23 cellular contexts compared by ENCODE assay signal in the genomic region with DNA sequence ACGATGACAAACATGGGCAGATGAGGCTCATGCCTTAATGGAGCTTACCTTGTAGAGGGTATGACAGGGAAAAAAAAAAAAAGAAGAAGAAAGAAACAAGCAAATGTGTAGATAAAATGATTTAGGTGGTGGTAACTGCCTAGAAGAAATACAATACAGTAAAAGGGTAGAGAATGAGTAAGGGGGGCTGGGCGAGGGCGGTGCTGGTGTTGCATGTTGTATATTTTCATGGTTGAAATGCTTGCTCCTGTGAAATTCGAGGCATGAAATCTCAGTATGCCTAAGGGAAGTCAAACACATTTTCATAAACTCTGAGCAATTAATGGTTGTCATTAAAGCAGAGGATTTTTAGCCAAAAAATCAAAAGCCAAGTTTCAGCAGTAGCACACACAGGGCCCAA.
"Had no signal": no experiment of that assay in that cellular context is flagged by ENCODE, and none has a peak within 500 bp of the region (broad histone marks: within the 10 kb centered on the region; RNA-seq: fewer than 3 reads in every experiment).

No MANE protein-coding gene starts in this region.

- H3K9me3 Mint-ChIP-seq: dendritic cell treated with granulocyte-macrophage colony-stimulating factor and Interleukin-4, amounts not matched to agents 40 ng/mL and 50 ng/mL, for 4 days; endodermal cell; naive thymus-derived CD8-positive, alpha-beta T cell; nephron progenitor cell; stimulated activated naive B cell treated with anti-CD40 and anti-IgM and Interleukin-4, amounts not matched to agents 10 μg/mL and 1 μg/mL and 100 μg/mL, for 72 hours; stimulated activated naive CD8-positive, alpha-beta T cell treated with anti-CD3 and anti-CD28 coated beads, Interleukin-15, Interleukin-2, amounts not matched to agents 100 ng/mL and 50 ng/mL, for 24 hours had no signal

- H3K36me3 ChIP-seq: gastrocnemius medialis, left lung, prostate gland, spleen, thoracic aorta, tibial nerve, vagina had no signal

- FAIRE-seq: islet of Langerhans had no signal

- H3K36me3 Mint-ChIP-seq: naive thymus-derived CD8-positive, alpha-beta T cell; stimulated activated naive B cell treated with anti-CD40 and anti-IgM and Interleukin-4, amounts not matched to agents 10 μg/mL and 1 μg/mL and 100 μg/mL, for 72 hours had no signal

- ATAC-seq: gastrocnemius medialis; left lung; naive thymus-derived CD8-positive, alpha-beta T cell; right cardiac atrium; stimulated activated naive B cell treated with anti-CD40 and anti-IgM and Interleukin-4, amounts not matched to agents 10 μg/mL and 1 μg/mL and 100 μg/mL, for 72 hours had no signal

- H3K4me3 Mint-ChIP-seq: dendritic cell treated with granulocyte-macrophage colony-stimulating factor and Interleukin-4, amounts not matched to agents 40 ng/mL and 50 ng/mL, for 4 days; endodermal cell; naive thymus-derived CD8-positive, alpha-beta T cell; nephron progenitor cell; stimulated activated naive B cell treated with anti-CD40 and anti-IgM and Interleukin-4, amounts not matched to agents 10 μg/mL and 1 μg/mL and 100 μg/mL, for 72 hours; stimulated activated naive CD8-positive, alpha-beta T cell treated with anti-CD3 and anti-CD28 coated beads, Interleukin-15, Interleukin-2, amounts not matched to agents 100 ng/mL and 50 ng/mL, for 24 hours had no signal

- DNase-seq: effector CD8-positive, alpha-beta T cell; endodermal cell; foreskin fibroblast; gastrocnemius medialis; head of caudate nucleus; left lung; mesenchymal stem cell; midbrain; naive thymus-derived CD8-positive, alpha-beta T cell; nephron progenitor cell; nucleus accumbens; right cardiac atrium; spleen; stimulated activated naive B cell treated with anti-CD40 and anti-IgM and Interleukin-4, amounts not matched to agents 10 μg/mL and 1 μg/mL and 100 μg/mL, for 72 hours had no signal

- H3K27me3 ChIP-seq: gastrocnemius medialis, left lung, tibial nerve, vagina had no signal

- H3K27ac ChIP-seq: epithelial cell of prostate, gastrocnemius medialis, left lung, prostate gland, skin epidermis, spleen, thoracic aorta, tibial nerve, vagina had no signal

- H3K4me1 ChIP-seq: gastrocnemius medialis, left lung, prostate gland, spleen, tibial nerve, vagina had no signal

- H3K4me3 ChIP-seq: gastrocnemius medialis, left lung, prostate gland, skin epidermis, spleen, thoracic aorta, tibial nerve, vagina had no signal

- H3K4me1 Mint-ChIP-seq: naive thymus-derived CD8-positive, alpha-beta T cell; stimulated activated naive B cell treated with anti-CD40 and anti-IgM and Interleukin-4, amounts not matched to agents 10 μg/mL and 1 μg/mL and 100 μg/mL, for 72 hours had no signal

- H3K27ac Mint-ChIP-seq: dendritic cell treated with granulocyte-macrophage colony-stimulating factor and Interleukin-4, amounts not matched to agents 40 ng/mL and 50 ng/mL, for 4 days; endodermal cell; naive thymus-derived CD8-positive, alpha-beta T cell; nephron progenitor cell; stimulated activated naive B cell treated with anti-CD40 and anti-IgM and Interleukin-4, amounts not matched to agents 10 μg/mL and 1 μg/mL and 100 μg/mL, for 72 hours; stimulated activated naive CD8-positive, alpha-beta T cell treated with anti-CD3 and anti-CD28 coated beads, Interleukin-15, Interleukin-2, amounts not matched to agents 100 ng/mL and 50 ng/mL, for 24 hours had no signal

- H3K9me3 ChIP-seq: gastrocnemius medialis, left lung, prostate gland, spleen, thoracic aorta, tibial nerve, vagina had no signal
